In the genomic region with DNA sequence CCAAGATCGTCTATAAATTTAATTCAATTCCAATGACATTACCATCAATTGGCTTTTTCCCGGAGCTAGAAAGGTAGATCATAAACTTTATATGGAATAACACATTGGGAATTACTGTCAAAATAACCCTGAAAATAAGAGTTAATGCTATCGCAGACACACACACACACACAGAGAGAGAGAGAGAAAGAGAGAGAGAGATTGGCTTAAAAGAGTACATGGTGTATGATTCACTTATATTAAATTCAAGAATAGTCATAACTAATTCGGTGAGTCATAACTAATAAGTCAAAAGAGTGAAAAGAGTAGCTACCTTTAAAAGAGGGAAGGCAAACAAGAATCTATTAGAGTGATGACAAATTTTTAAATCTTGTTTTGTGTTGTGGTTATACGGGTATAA, we compare ENCODE assay signal across 28 cellular contexts.
"Had no signal": no experiment of that assay in that cellular context is flagged by ENCODE, and none has a peak within 500 bp of the region (broad histone marks: within the 10 kb centered on the region; RNA-seq: fewer than 3 reads in every experiment).

No MANE protein-coding gene starts in this region.

- H3K9ac ChIP-seq: neural progenitor cell, parathyroid adenoma had no signal

- H3K4me3 Mint-ChIP-seq: mesothelial cell of epicardium; naive B cell; natural killer cell; nephron progenitor cell; neural progenitor cell; stimulated activated naive B cell treated with anti-CD40 and anti-IgM and Interleukin-4, amounts not matched to agents 10 μg/mL and 1 μg/mL and 100 μg/mL, for 72 hours had no signal

- H3K4me1 Mint-ChIP-seq: naive B cell; natural killer cell; nephron progenitor cell; stimulated activated naive B cell treated with anti-CD40 and anti-IgM and Interleukin-4, amounts not matched to agents 10 μg/mL and 1 μg/mL and 100 μg/mL, for 72 hours had no signal

- H3K27me3 ChIP-seq: hepatocyte, neural progenitor cell, neutrophil, right atrium auricular region, suprapubic skin, tibial artery, upper lobe of right lung had no signal

- H3K4me1 ChIP-seq: left ventricle myocardium inferior, parathyroid adenoma, psoas muscle, right atrium auricular region, suprapubic skin, tibial artery, upper lobe of right lung had no signal

- H2AFZ ChIP-seq: hepatocyte, neural progenitor cell, parathyroid adenoma had no signal

- H3K4me2 ChIP-seq: hepatocyte, neural progenitor cell had no signal

- H3K9me3 Mint-ChIP-seq: naive B cell; nephron progenitor cell; neural progenitor cell; stimulated activated naive B cell treated with anti-CD40 and anti-IgM and Interleukin-4, amounts not matched to agents 10 μg/mL and 1 μg/mL and 100 μg/mL, for 72 hours had no signal

- H3K79me2 ChIP-seq: hepatocyte, parathyroid adenoma had no signal

- H3K9me3 ChIP-seq: neutrophil, psoas muscle, suprapubic skin, thoracic aorta, tibial artery, upper lobe of right lung had no signal

- H3K36me3 ChIP-seq: left ventricle myocardium inferior, neural progenitor cell, neutrophil, right atrium auricular region, suprapubic skin, thoracic aorta, tibial artery, upper lobe of right lung had no signal

- ATAC-seq: natural killer cell; psoas muscle; sciatic nerve; stimulated activated naive B cell treated with anti-CD40 and anti-IgM and Interleukin-4, amounts not matched to agents 10 μg/mL and 1 μg/mL and 100 μg/mL, for 72 hours; stimulated activated naive CD8-positive, alpha-beta T cell treated with anti-CD3 and anti-CD28 coated beads, Interleukin-15, Interleukin-2, amounts not matched to agents 100 U/mL and 50 U/mL, for 24 hours; upper lobe of right lung had no signal

- H3K4me3 ChIP-seq: hepatocyte, left ventricle myocardium inferior, lung, neural progenitor cell, psoas muscle, right atrium auricular region, skin epidermis, suprapubic skin, thoracic aorta, tibial artery, upper lobe of right lung had no signal

- DNase-seq: islet precursor cell; left ventricle myocardium inferior; mesendoderm; naive B cell; natural killer cell; nephron progenitor cell; occipital lobe; psoas muscle; stimulated activated CD4-positive, alpha-beta T cell treated with anti-CD3 and anti-CD28 coated beads, Interleukin-12 subunit alpha, Interleukin-12 subunit beta, amount 100 ng/mL, for 4 hours; stimulated activated CD4-positive, alpha-beta T cell treated with anti-CD3 and anti-CD28 coated beads, Interleukin-15, amount 100 ng/mL, for 24 hours; stimulated activated CD4-positive, alpha-beta T cell treated with anti-CD3 and anti-CD28 coated beads, Interleukin-2, amount 100 ng/mL, for 24 hours; stimulated activated CD4-positive, alpha-beta T cell treated with anti-CD3 and anti-CD28 coated beads, Interleukin-4, amount 100 ng/mL, for 1 hour; stimulated activated naive B cell treated with anti-CD40 and anti-IgM and Interleukin-4, amounts not matched to agents 10 μg/mL and 1 μg/mL and 100 μg/mL, for 72 hours; stimulated activated naive CD8-positive, alpha-beta T cell treated with anti-CD3 and anti-CD28 coated beads, Interleukin-15, Interleukin-2, amounts not matched to agents 100 U/mL and 50 U/mL, for 24 hours; tibial artery; trophoblast cell; upper lobe of right lung had no signal

- H3K27ac ChIP-seq: hepatocyte, left ventricle myocardium inferior, neural progenitor cell, neutrophil, parathyroid adenoma, psoas muscle, right atrium auricular region, skin epidermis, suprapubic skin, thoracic aorta, tibial artery, upper lobe of right lung had no signal

- H3K27me3 Mint-ChIP-seq: naive B cell; stimulated activated naive B cell treated with anti-CD40 and anti-IgM and Interleukin-4, amounts not matched to agents 10 μg/mL and 1 μg/mL and 100 μg/mL, for 72 hours had no signal

- H3K27ac Mint-ChIP-seq: mesothelial cell of epicardium; naive B cell; natural killer cell; nephron progenitor cell; neural progenitor cell; stimulated activated naive B cell treated with anti-CD40 and anti-IgM and Interleukin-4, amounts not matched to agents 10 μg/mL and 1 μg/mL and 100 μg/mL, for 72 hours had no signal
